10 cellular contexts compared by ENCODE assay signal in the genomic region with DNA sequence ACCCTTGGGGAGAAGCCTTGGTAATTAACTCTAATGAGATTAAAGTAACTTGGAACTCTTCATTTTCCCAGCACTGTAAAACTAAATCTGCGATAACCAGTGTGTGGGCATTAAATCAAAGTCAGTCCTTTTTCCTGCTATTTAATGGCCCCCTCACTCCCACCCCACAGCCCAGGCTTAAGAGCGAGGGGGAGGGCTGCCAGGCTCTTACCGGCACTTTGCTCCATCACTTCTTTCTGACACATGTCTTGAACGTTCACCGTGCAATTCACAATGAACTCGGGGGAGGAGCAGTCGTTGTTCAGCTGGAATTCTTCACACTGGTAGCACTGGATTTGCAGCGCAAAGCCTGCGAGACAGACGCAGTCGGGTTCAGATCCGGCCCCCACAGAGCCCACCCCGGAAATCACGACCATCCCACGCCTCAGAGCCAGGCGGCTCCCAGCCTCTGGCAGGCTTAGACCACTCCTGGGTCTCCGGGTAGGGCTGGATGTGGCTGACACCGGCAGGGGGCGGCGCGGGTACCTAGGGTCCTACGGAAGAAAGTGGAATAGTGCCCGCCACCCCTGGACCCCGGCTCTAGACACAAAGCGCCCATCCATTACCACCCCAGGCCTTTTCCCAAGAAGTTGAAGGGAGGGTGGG. TPM values are rescaled to one million over a fixed set of nuclear protein-coding genes. Genes with fewer than 3 reads are reported as not detected.
DNase-seq lines count a peak whose midpoint lies in the region; ATAC-seq and TF ChIP-seq lines count a peak whose summit lies in the region.
"Had no signal": no experiment of that assay in that cellular context is flagged by ENCODE, and none has a peak within 500 bp of the region (broad histone marks: within the 10 kb centered on the region; RNA-seq: fewer than 3 reads in every experiment).

No MANE protein-coding gene starts in this region.

- ATAC-seq in Panc1 (0 out of 2 replicates have a peak, but pooled peaks have one; percentile 41), HG03439 (IDR thresholded peaks at IDR 0.05; ENCODE audit: unreplicated experiment) (no peak), GM21390 (IDR thresholded peaks at IDR 0.05; ENCODE audit: unreplicated experiment) (no peak)

- CTCF ChIA-PET in Panc1 (lab: Charles Lee): no interaction called here

- BruUV-seq in Panc1 (replicated peaks; lab: Mats Ljungman, UMichigan): no TSS peak

- no peak overlapping the region for H3K27ac ChIP-seq in Panc1 (ENCODE audit: low read length)

- no peak overlapping the region for H3K4me3 ChIP-seq in Panc1 (ENCODE audit: low read depth in 2 of 2, low read length in 2 of 2)
- peak overlapping the region; percentile 53 for H3K4me3 ChIP-seq in skeletal muscle cell (ENCODE audit: low read depth, low read length)
- H3K4me3 ChIP-seq in lower leg skin (ENCODE audit: low read depth, poor library complexity, severe bottlenecking): no peak overlapping the region

- TF ChIP-seq CTCF in Panc1 (IDR thresholded peaks at IDR 0.05) (peak; percentile 63), lower leg skin (IDR thresholded peaks at IDR 0.05) (no peak)

- TF ChIP-seq POLR2A in lower leg skin (IDR thresholded peaks at IDR 0.05): no peak

- WGBS in lower leg skin, 2 donors: 11 to 15% methylated on average over 24 of the region's 25 CpGs

- in situ Hi-C loops in Panc1 (cut with HindIII; ENCODE audit: low pct_unique_long_range_greater_than_20kb, low sequenced_read_pairs): no loop called here

- H3K27me3 ChIP-seq in Panc1 (ENCODE audit: control insufficient read depth, insufficient read depth, low read length): peaks cover 44% of the 10 kb centered on the region

- DNase-seq in NCI-H1417 (lab: John Stamatoyannopoulos, UW) (peak in 2 of 3 experiments; percentile 9 to 27), NCI-H1417 treated with DMSO at 0.1 percent for 48 hours (lab: John Stamatoyannopoulos, UW) (no peak), Panc1 (ENCODE audit: low read depth, low spot score) (no peak), head of caudate nucleus (peak in 38 of 42 donors; percentile 14 to 76 (median 45)), skeletal muscle cell (ENCODE audit: low read depth) (no peak), lower leg skin (ENCODE audit: low spot score in 2 of 2) (no peak)
- DNase-seq: stimulated activated naive CD4-positive, alpha-beta T cell had no signal

- peaks cover 6% of the 10 kb centered on the region for H3K4me1 ChIP-seq in Panc1 (ENCODE audit: control insufficient read depth, insufficient read depth, low read length)

- H3K9me3 ChIP-seq in Panc1 (ENCODE audit: control insufficient read depth, insufficient read depth, low read depth, low read length): no peaks in the 10 kb centered on the region

- H3K36me3 ChIP-seq in Panc1 (ENCODE audit: control insufficient read depth, insufficient read depth, low read length): no peaks in the 10 kb centered on the region

- intact Hi-C loops in Panc1 (cut with micrococcal nuclease; ENCODE audit: unreplicated experiment): loop anchor here (5.0 to 10.0 kb wide), 2 partner anchors 121 to 1176 kb away; no protein-coding TSS in a partner anchor
- intact Hi-C loops in head of caudate nucleus (cut with DNase I): no loop called here
- intact Hi-C loops in lower leg skin (cut with DNase I; ENCODE audit: low total_unique reads): no loop called here

- POLR2A ChIA-PET in Panc1 (lab: Charles Lee): no interaction called here

RNA-seq across cellular contexts. Expression of a gene that starts 1.7 kb away (rescaled TPM):
- total RNA-seq in Panc1 (2021; ENCODE audit: unreplicated experiment): 0.21 TPM
- not detected for polyA plus RNA-seq in Panc1 (2012; ENCODE audit: insufficient read length)
- under 1 TPM in 1 of 4 donors, not detected in 3; 0.32 TPM for total RNA-seq in lower leg skin
- total RNA-seq: LHCN-M2 had no signal

Comparison
In these comparisons a context has a peak if more than half of its experiments do, and no peak if none do; other contexts are left out.
1. DNase-seq: peak in NCI-H1417 (2 of 3) and head of caudate nucleus (38 of 42); none in NCI-H1417 treated with DMSO at 0.1 percent for 48 hours (single experiment), Panc1 (single experiment), skeletal muscle cell (single experiment) and lower leg skin (0 of 2).